Comparison of ENCODE assay signal across 21 cellular contexts in the genomic region with DNA sequence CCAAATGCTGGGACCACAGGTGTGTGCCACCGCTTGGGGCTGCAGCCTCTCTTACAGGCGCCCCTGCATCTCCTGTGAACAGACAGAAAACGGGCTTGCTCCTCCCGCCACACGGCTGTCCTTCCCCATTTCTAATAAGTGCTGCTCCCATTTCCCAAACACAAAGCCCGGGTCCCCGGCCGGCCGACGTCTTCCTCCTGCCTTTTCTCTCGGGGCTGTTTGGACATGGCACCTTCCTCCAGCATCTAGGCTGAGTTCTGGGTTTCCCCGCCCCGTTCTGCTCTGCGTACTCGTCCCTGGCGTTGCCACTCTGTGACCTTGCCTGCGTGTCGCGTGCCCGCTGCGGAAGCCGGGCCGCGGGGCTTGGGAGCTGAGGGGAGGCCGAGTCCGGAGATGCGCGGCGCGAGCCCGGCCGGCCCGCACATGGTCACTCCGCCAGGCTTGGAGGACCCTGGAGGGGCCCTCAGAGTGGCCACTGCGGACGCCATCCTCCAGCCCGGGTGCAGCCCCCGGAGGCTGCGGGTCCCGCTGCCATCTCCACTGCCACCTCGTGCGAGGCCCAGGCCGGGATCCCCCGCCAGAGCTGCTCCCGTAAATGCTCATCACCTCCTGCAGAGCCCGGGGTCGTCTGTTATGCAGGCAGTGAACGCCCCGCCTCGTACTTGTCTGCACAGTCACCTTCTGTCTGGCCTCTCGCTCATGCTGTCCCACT.
"Had no signal": no experiment of that assay in that cellular context is flagged by ENCODE, and none has a peak within 500 bp of the region (broad histone marks: within the 10 kb centered on the region; RNA-seq: fewer than 3 reads in every experiment).

No MANE protein-coding gene starts in this region.

- H3K27me3 ChIP-seq: adrenal gland, MG63 had no signal

- H3K36me3 Mint-ChIP-seq: T-cell had no signal

- H3K27ac Mint-ChIP-seq: activated CD4-positive, alpha-beta T cell treated with anti-CD3 and anti-CD28 coated beads for 36 hours; activated CD8-positive, alpha-beta T cell treated with anti-CD3 and anti-CD28 coated beads, Interleukin-2, amount 10 ng/mL, durations not matched to agents 7 days and 5 days; activated naive CD8-positive, alpha-beta T cell treated with anti-CD3 and anti-CD28 coated beads, Interleukin-2, amount 10 ng/mL, durations not matched to agents 7 days and 5 days; T-cell had no signal

- H3K9me3 ChIP-seq: adrenal gland, MG63 had no signal

- H3K4me1 ChIP-seq: adrenal gland had no signal

- H3K27ac ChIP-seq: adrenal gland, VCaP had no signal

- H3K9me3 Mint-ChIP-seq: activated naive CD8-positive, alpha-beta T cell treated with anti-CD3 and anti-CD28 coated beads, Interleukin-2, amount 10 ng/mL, durations not matched to agents 7 days and 5 days; T-cell had no signal

- DNase-seq: activated CD4-positive, alpha-beta T cell treated with anti-CD3 and anti-CD28 coated beads for 36 hours; activated CD8-positive, alpha-beta memory T cell treated with anti-CD3 and anti-CD28 coated beads, Interleukin-2, amount 50 U/mL, for 48 hours; activated CD8-positive, alpha-beta T cell treated with anti-CD3 and anti-CD28 coated beads, Interleukin-2, amount 10 ng/mL, durations not matched to agents 7 days and 5 days; activated naive CD4-positive, alpha-beta T cell treated with anti-CD3 and anti-CD28 coated beads, Interleukin-2, amount 50 U/mL, for 16 hours; activated naive CD8-positive, alpha-beta T cell treated with anti-CD3 and anti-CD28 coated beads, Interleukin-2, amount 10 ng/mL, durations not matched to agents 7 days and 5 days; activated T-cell treated with anti-CD3 and anti-CD28 coated beads, Interleukin-2, amount 50 U/mL, for 1 hour; adrenal gland; anterior cingulate cortex; MG63; MV-4-11; NCI-H1092 treated with DMSO at 0.1 percent for 48 hours; NCI-H1417 treated with DMSO at 0.1 percent for 48 hours; NCI-H1694; NCI-H2029; NCI-H345; NCI-H510A; NCI-H82; SIG-M5; T-cell; T-helper 2 cell had no signal

- H3K4me3 Mint-ChIP-seq: activated CD4-positive, alpha-beta T cell treated with anti-CD3 and anti-CD28 coated beads for 36 hours; activated CD8-positive, alpha-beta T cell treated with anti-CD3 and anti-CD28 coated beads, Interleukin-2, amount 10 ng/mL, durations not matched to agents 7 days and 5 days; activated naive CD8-positive, alpha-beta T cell treated with anti-CD3 and anti-CD28 coated beads, Interleukin-2, amount 10 ng/mL, durations not matched to agents 7 days and 5 days; T-cell had no signal

- H3K4me3 ChIP-seq: adrenal gland, MG63 had no signal

- H3K27me3 Mint-ChIP-seq: activated CD4-positive, alpha-beta T cell treated with anti-CD3 and anti-CD28 coated beads for 36 hours; activated naive CD8-positive, alpha-beta T cell treated with anti-CD3 and anti-CD28 coated beads, Interleukin-2, amount 10 ng/mL, durations not matched to agents 7 days and 5 days; T-cell had no signal

- ATAC-seq: activated CD4-positive, alpha-beta T cell treated with anti-CD3 and anti-CD28 coated beads for 36 hours; activated CD8-positive, alpha-beta T cell treated with anti-CD3 and anti-CD28 coated beads, Interleukin-2, amount 10 ng/mL, durations not matched to agents 7 days and 5 days; T-cell had no signal

- H3K4me1 Mint-ChIP-seq: activated CD4-positive, alpha-beta T cell treated with anti-CD3 and anti-CD28 coated beads for 36 hours; activated naive CD8-positive, alpha-beta T cell treated with anti-CD3 and anti-CD28 coated beads, Interleukin-2, amount 10 ng/mL, durations not matched to agents 7 days and 5 days; T-cell had no signal
